In genomic region chr5:37518356-37518755, GRCh38 we compare ENCODE assay signal across 6 cellular contexts.
A peak's percentile ranks its signal among the peaks of the same experiment; 100 is the strongest.
DNase-seq lines count a peak whose midpoint lies in the region; ATAC-seq, FAIRE-seq and TF ChIP-seq lines count a peak whose summit lies in the region.
"Not testable (repeated sequence)": the region's sequence is repeated elsewhere in the genome, so short reads cannot be mapped to it uniquely, and the experiment has no call there.

No MANE protein-coding gene starts in this region.

- H3K4me1 ChIP-seq in A549 = peaks cover 13% of the 10 kb centered on the region; the same call in 2 of the 3 replicates
- not testable (repeated sequence) for H3K4me1 ChIP-seq in HEK293 (ENCODE audit: control insufficient read depth, insufficient read depth, low read length); K562 (replicated peaks in 1 of 2; ENCODE audit: control insufficient read depth in 2 of 2, insufficient read depth in 2 of 2, low read length in 2 of 2); endodermal cell (ENCODE audit: control insufficient read depth, insufficient read depth, low read length)

- not testable (repeated sequence) for TF ChIP-seq CTCF in A549 (IDR thresholded peaks at IDR 0.05); HEK293 (tag by site-specific recombination; IDR thresholded peaks at IDR 0.05); K562 (IDR thresholded peaks at IDR 0.05 in 2 of 3, conservative IDR thresholded peaks at IDR 0.05 in 1 of 3; ENCODE audit: insufficient read depth in 2 of 3, low read depth in 1 of 3, low read length in 3 of 3); endodermal cell (conservative IDR thresholded peaks at IDR 0.05)

- H3K36me3 Mint-ChIP-seq in endodermal cell (ENCODE audit: low read depth) = peaks cover 45% of the 10 kb centered on the region

- POLR2A ChIA-PET in A549 (lab: Yijun Ruan, JAX); HEK293 (lab: Yijun Ruan, JAX); K562 (lab: Yijun Ruan, JAX): not testable (repeated sequence)

- H3K4me3 Mint-ChIP-seq in endodermal cell = not testable (repeated sequence)

- peaks cover 57% of the 10 kb centered on the region for H3K9me3 Mint-ChIP-seq in endodermal cell

- H3K27ac Mint-ChIP-seq in endodermal cell = not testable (repeated sequence)

- H3K27me3 Mint-ChIP-seq in endodermal cell (ENCODE audit: insufficient read depth) = not testable (repeated sequence)

- H3K79me2 ChIP-seq in K562 (ENCODE audit: control insufficient read depth, insufficient read depth, low read length) = not testable (repeated sequence)

- TF ChIP-seq POLR2A in A549 (IDR thresholded peaks at IDR 0.05; ENCODE audit: low read length); H54 (IDR thresholded peaks at IDR 0.05; ENCODE audit: low read depth, low read length); K562 (conservative IDR thresholded peaks at IDR 0.05): not testable (repeated sequence)

- 89% methylated on average over 5 of the region's 5 CpGs for WGBS in A549 (ENCODE audit: missing lambda C conversion rate)
- WGBS in K562 (ENCODE audit: insufficient coverage, low coverage, missing lambda C conversion rate) = 89% methylated on average over 4 of the region's 5 CpGs
- WGBS in endodermal cell (ENCODE audit: insufficient coverage in 1 of 2, insufficient read length in 1 of 2), 2 experiments = 98 to 100% methylated on average over 1 to 4 of the region's 5 CpGs

- in situ Hi-C loops in K562 (cut with MboI) = not testable (repeated sequence)

- H3K9me3 ChIP-seq in A549; HEK293 (ENCODE audit: control insufficient read depth, insufficient read depth, low read depth, low read length); K562 (replicated peaks; ENCODE audit: control insufficient read depth, insufficient read depth, low read depth, low read length): not testable (repeated sequence)
- peaks cover 42% of the 10 kb centered on the region for H3K9me3 ChIP-seq in endodermal cell (ENCODE audit: control insufficient read depth, low read length)

- intact Hi-C loops in K562 (cut with micrococcal nuclease) = not testable (repeated sequence)

- H3K9ac ChIP-seq in K562 (ENCODE audit: insufficient read depth in 1 of 2, low read depth in 2 of 2, low read length in 2 of 2); endodermal cell (ENCODE audit: extremely low read depth, low read length, poor library complexity, severe bottlenecking): not testable (repeated sequence)

- H3K27ac ChIP-seq in A549; HEK293 (ENCODE audit: extremely low read depth, low read depth, low read length); K562 (ENCODE audit: extremely low read depth, low read depth, low read length); endodermal cell (ENCODE audit: low read depth, low read length): not testable (repeated sequence)

- TF ChIP-seq EP300 in A549 (IDR thresholded peaks at IDR 0.05); K562 (IDR thresholded peaks at IDR 0.05; ENCODE audit: low read length): not testable (repeated sequence)

- H3K4me1 Mint-ChIP-seq in endodermal cell = not testable (repeated sequence)

- not testable (repeated sequence) for FAIRE-seq in A549 (lab: Jason Lieb, UNC); K562 (lab: Jason Lieb, UNC)
- peak; percentile 41 for FAIRE-seq in H54 (lab: Jason Lieb, UNC)

- not testable (repeated sequence) for ATAC-seq in A549, SK-N-SH treated with all-trans-retinoic acid at 6 μM for 48 hours, K562

- not testable (repeated sequence) for H3K9me1 ChIP-seq in K562 (ENCODE audit: control insufficient read depth, insufficient read depth, low read length)

- BruUV-seq in K562 (replicated peaks; lab: Mats Ljungman, UMichigan) = not testable (repeated sequence)

- not testable (repeated sequence) for TF ChIP-seq RAD21 in A549 (conservative IDR thresholded peaks at IDR 0.05 in 1 of 2, IDR thresholded peaks at IDR 0.05 in 1 of 2); K562 (CRISPR knock-in tag; conservative IDR thresholded peaks at IDR 0.05 in 1 of 2, IDR thresholded peaks at IDR 0.05 in 1 of 2)

- not testable (repeated sequence) for H3K36me3 ChIP-seq in HEK293 (ENCODE audit: control insufficient read depth in 2 of 2, insufficient read depth in 1 of 2, low read length in 2 of 2); K562 (ENCODE audit: control insufficient read depth, insufficient read depth, low read length)
- peaks cover 16% of the 10 kb centered on the region for H3K36me3 ChIP-seq in endodermal cell (ENCODE audit: control insufficient read depth, insufficient read depth, low read length)

- H3K4me3 ChIP-seq in A549; HEK293 (ENCODE audit: low read depth, low read length); K562: not testable (repeated sequence)
- H3K4me3 ChIP-seq in endodermal cell (ENCODE audit: low read length) = peak overlapping the region; percentile 69

- not testable (repeated sequence) for H4K20me1 ChIP-seq in K562 (replicated peaks; ENCODE audit: control insufficient read depth, insufficient read depth, low read length)

- CTCF ChIA-PET in A549 (lab: Yijun Ruan, JAX); HEK293 (lab: Yijun Ruan, JAX); K562 (lab: Yijun Ruan, JAX; ENCODE audit: low intra/inter-chr PET ratio): not testable (repeated sequence)

- not testable (repeated sequence) for H3K27me3 ChIP-seq in K562 (ENCODE audit: control insufficient read depth in 2 of 2, insufficient read depth in 2 of 2, low read length in 2 of 2); endodermal cell (ENCODE audit: control insufficient read depth, insufficient read depth, low read length, poor library complexity, severe bottlenecking)

- not testable (repeated sequence) for H2AFZ ChIP-seq in K562 (ENCODE audit: low read depth, low read length)

- DNase-seq in A549 (ENCODE audit: low read depth in 1 of 2, low spot score in 1 of 2); H54 (ENCODE audit: insufficient read length, low spot score); K562 (ENCODE audit: extremely low read depth in 1 of 4, low spot score in 3 of 4); endodermal cell: not testable (repeated sequence)

- H3K4me2 ChIP-seq in A549; K562 (ENCODE audit: insufficient read depth, low read length): not testable (repeated sequence)

TF ChIP-seq in A549, 52 proteins besides CTCF, POLR2A, EP300 and RAD21:
- TF ChIP-seq KDM1A (IDR thresholded peaks at IDR 0.05; ENCODE audit: low read depth) = peak; percentile 43; the same call in 1 of the 2 replicates

TF ChIP-seq in HEK293, 187 proteins besides CTCF, POLR2A, EP300 and RAD21:
- TF ChIP-seq ZNF580 (tag by site-specific recombination; IDR thresholded peaks at IDR 0.05) (0 out of 2 replicates have a peak, but pooled peaks have one; percentile 53), ZNF146 (tag by site-specific recombination; IDR thresholded peaks at IDR 0.05) (peak; percentile 78)

TF ChIP-seq in SK-N-SH treated with all-trans-retinoic acid at 6 μM for 48 hours, 23 proteins besides CTCF, POLR2A, EP300 and RAD21:
- TF ChIP-seq ZNF8 (CRISPR knock-in tag; IDR thresholded peaks at IDR 0.05) = peak; percentile 78

TF ChIP-seq in K562, 482 proteins besides CTCF, POLR2A, EP300 and RAD21:
- TF ChIP-seq ZNF146 (CRISPR knock-in tag; IDR thresholded peaks at IDR 0.05; ENCODE audit: unreplicated experiment) = peak; percentile 83
- TF ChIP-seq BCOR (IDR thresholded peaks at IDR 0.05) = peak; percentile 50; the same call in 1 of the 2 replicates
- TF ChIP-seq RBM25 (IDR thresholded peaks at IDR 0.05; ENCODE audit: low read depth, low read length, severe bottlenecking) = peak; percentile 41
- TF ChIP-seq ZBTB33 (CRISPR knock-in tag; IDR thresholded peaks at IDR 0.05) = peak; percentile 24; the same call in 1 of the 2 replicates
